In genomic region chr10:119305860-119306513, GRCh38 we compare ENCODE assay signal across 8 cellular contexts.
DNase-seq lines count a peak whose midpoint lies in the region; ATAC-seq and TF ChIP-seq lines count a peak whose summit lies in the region.

No MANE protein-coding gene starts in this region.

- intact Hi-C loops in CD8-positive, alpha-beta T cell (cut with DNase I, micrococcal nuclease) = loop anchor here (1.0 to 10.0 kb wide), 11 partner anchors 9 to 551 kb away; partner anchors contain the start of genes CACUL1 (in 1 of the 2), DENND10 (in 1 of the 2), EIF3A (in 1 of the 2) and GRK5 (in 1 of the 2)
- intact Hi-C loops in left lung (cut with DNase I) = no loop called here

- no peaks in the 10 kb centered on the region for H3K9me3 ChIP-seq in CD8-positive, alpha-beta T cell (ENCODE audit: low read length)
- no peaks in the 10 kb centered on the region for H3K9me3 ChIP-seq in left lung

- POLR2A ChIA-PET in CD8-positive, alpha-beta T cell (lab: Charles Lee) = interaction anchor here (1.0 to 2.6 kb wide), 8 partner anchors 10 to 211 kb away, joined by 3 to 15 read pairs (median 4); partner anchors contain the start of gene GRK5

- CTCF ChIA-PET in CD8-positive, alpha-beta T cell (lab: Charles Lee) = interaction anchor here (0.8 to 5.8 kb wide), 18 partner anchors 8 to 139 kb away, joined by 3 to 81 read pairs (median 4); partner anchors contain the start of gene GRK5

- peak overlapping the region; percentile 63 for H3K27ac ChIP-seq in CD8-positive, alpha-beta T cell (ENCODE audit: low read depth, low read length)
- peak overlapping the region; percentile 19 to 62 for H3K27ac ChIP-seq in left lung

- no peaks in the 10 kb centered on the region for H3K27me3 ChIP-seq in CD8-positive, alpha-beta T cell (ENCODE audit: insufficient read depth, low read length)
- H3K27me3 ChIP-seq in left lung = no peaks in the 10 kb centered on the region

- peaks cover 57% of the 10 kb centered on the region for H3K4me1 ChIP-seq in CD8-positive, alpha-beta T cell (ENCODE audit: insufficient read depth, low read length)
- H3K4me1 ChIP-seq in left lung = peaks cover 0 to 53% of the 10 kb centered on the region in 2 donors

- peak overlapping the region; percentile 89 for H3K4me3 Mint-ChIP-seq in CD8-positive, alpha-beta T cell
- peak overlapping the region; percentile 76 for H3K4me3 Mint-ChIP-seq in activated naive CD8-positive, alpha-beta T cell treated with anti-CD3 and anti-CD28 coated beads, Interleukin-2, amount 50 U/mL, for 24 hours

- H3K36me3 Mint-ChIP-seq in CD8-positive, alpha-beta T cell = no peaks in the 10 kb centered on the region
- H3K36me3 Mint-ChIP-seq in activated naive CD8-positive, alpha-beta T cell treated with anti-CD3 and anti-CD28 coated beads, Interleukin-2, amount 50 U/mL, for 24 hours (ENCODE audit: low read depth) = no peaks in the 10 kb centered on the region

- H3K27me3 Mint-ChIP-seq in CD8-positive, alpha-beta T cell (ENCODE audit: low read depth) = no peaks in the 10 kb centered on the region
- H3K27me3 Mint-ChIP-seq in activated naive CD8-positive, alpha-beta T cell treated with anti-CD3 and anti-CD28 coated beads, Interleukin-2, amount 50 U/mL, for 24 hours = peaks cover 4% of the 10 kb centered on the region

- no peaks in the 10 kb centered on the region for H3K9me3 Mint-ChIP-seq in CD8-positive, alpha-beta T cell
- no peaks in the 10 kb centered on the region for H3K9me3 Mint-ChIP-seq in activated naive CD8-positive, alpha-beta T cell treated with anti-CD3 and anti-CD28 coated beads, Interleukin-2, amount 50 U/mL, for 24 hours

- no peak for TF ChIP-seq CTCF in CD8-positive, alpha-beta T cell (IDR thresholded peaks at IDR 0.05)
- TF ChIP-seq CTCF in left lung (IDR thresholded peaks at IDR 0.05) = no peak

- peak; percentile 49 to 91 (median 84) for DNase-seq in CD8-positive, alpha-beta T cell
- peak; percentile 51 for DNase-seq in SW480 (ENCODE audit: low spot score)
- peak; percentile 83 for DNase-seq in activated naive CD8-positive, alpha-beta T cell treated with anti-CD3 and anti-CD28 coated beads, Interleukin-2, amount 50 U/mL, for 24 hours
- peak in 1 of 2 donors; percentile 62 for DNase-seq in left lung
- peak; percentile 59 to 83 (median 69) for DNase-seq in stimulated activated CD4-positive, alpha-beta T cell treated with anti-CD3 and anti-CD28 coated beads, TNF-alpha, amount 100 ng/mL, for 4 hours (ENCODE audit: low read depth in 3 of 3)
- no peak for DNase-seq in NCI-H774 (lab: John Stamatoyannopoulos, UW)

- H3K36me3 ChIP-seq in CD8-positive, alpha-beta T cell (ENCODE audit: insufficient read depth, low read length) = no peaks in the 10 kb centered on the region
- H3K36me3 ChIP-seq in left lung = no peaks in the 10 kb centered on the region

- peak; percentile 79 for ATAC-seq in CD8-positive, alpha-beta T cell
- ATAC-seq in GM19455 (IDR thresholded peaks at IDR 0.05; ENCODE audit: unreplicated experiment) (peak; percentile 51), HG03575 (IDR thresholded peaks at IDR 0.05; ENCODE audit: extremely low read depth, insufficient number of reproducible peaks, low FRiP score, unreplicated experiment) (peak; percentile 39), left lung (peak; percentile 73)
- ATAC-seq in activated naive CD8-positive, alpha-beta T cell treated with anti-CD3 and anti-CD28 coated beads, Interleukin-2, amount 50 U/mL, for 24 hours = peak; percentile 84

- H3K4me1 Mint-ChIP-seq in CD8-positive, alpha-beta T cell (ENCODE audit: low read depth) = peaks cover 67% of the 10 kb centered on the region
- peaks cover 96% of the 10 kb centered on the region for H3K4me1 Mint-ChIP-seq in activated naive CD8-positive, alpha-beta T cell treated with anti-CD3 and anti-CD28 coated beads, Interleukin-2, amount 50 U/mL, for 24 hours

- peak overlapping the region; percentile 97 for H3K27ac Mint-ChIP-seq in CD8-positive, alpha-beta T cell
- H3K27ac Mint-ChIP-seq in activated naive CD8-positive, alpha-beta T cell treated with anti-CD3 and anti-CD28 coated beads, Interleukin-2, amount 50 U/mL, for 24 hours = peak overlapping the region; percentile 99

- peak overlapping the region; percentile 57 for H3K4me3 ChIP-seq in CD8-positive, alpha-beta T cell (ENCODE audit: low read depth, low read length)
- no peak overlapping the region for H3K4me3 ChIP-seq in left lung

Comparison
In these comparisons a context has a peak if more than half of its experiments do, and no peak if none do; other contexts are left out.
1. intact Hi-C loops: an anchor here in CD8-positive, alpha-beta T cell (1.0 to 10.0 kb wide); none called in left lung.